Comparison of ENCODE assay signal across 1 cellular context in genomic region chr1:6967431-6968079, GRCh38.
TF ChIP-seq lines count a peak whose summit lies in the region.

No MANE protein-coding gene starts in this region.

TF ChIP-seq in HepG2, 621 proteins besides CTCF, POLR2A, EP300 and RAD21 (continued from another document):
- TF ChIP-seq MNT (IDR thresholded peaks at IDR 0.05) = peak; percentile 44; the same call in 1 of the 2 replicates
